In genomic region chr7:91620827-91621226, GRCh38 we compare ENCODE assay signal across 21 cellular contexts.
"Had no signal": no experiment of that assay in that cellular context is flagged by ENCODE, and none has a peak within 500 bp of the region (broad histone marks: within the 10 kb centered on the region; RNA-seq: fewer than 3 reads in every experiment).

No MANE protein-coding gene starts in this region.

- DNase-seq: cortex of kidney; dorsolateral prefrontal cortex; effector CD8-positive, alpha-beta T cell; glutamatergic neuron; immature natural killer cell; left ventricle myocardium inferior; lower lobe of right lung; midbrain; psoas muscle; spleen; stimulated activated CD4-positive, alpha-beta T cell treated with anti-CD3 and anti-CD28 coated beads, Interleukin-15, amount 100 ng/mL, for 24 hours; stimulated activated CD4-positive, alpha-beta T cell treated with anti-CD3 and anti-CD28 coated beads, Interleukin-1b, Interleukin-23, amount 100 ng/mL, for 48 hours; stimulated activated CD4-positive, alpha-beta T cell treated with anti-CD3 and anti-CD28 coated beads, Interleukin-4, amount 100 ng/mL, for 24 hours; tibial artery; upper lobe of right lung had no signal

- H3K27ac Mint-ChIP-seq: immature natural killer cell; memory B cell; natural killer cell treated with Interleukin-12 subunit alpha and Interleukin-12 subunit beta and Interleukin-15 and Interleukin-18, amount 100 ng/mL, for 72 hours; stimulated activated memory B cell treated with anti-CD40 and anti-IgM and Interleukin-4, amounts not matched to agents 10 μg/mL and 1 μg/mL and 100 μg/mL, for 72 hours; stimulated activated naive CD8-positive, alpha-beta T cell treated with anti-CD3 and anti-CD28 coated beads, Interleukin-15, Interleukin-2, amounts not matched to agents 100 ng/mL and 50 ng/mL, for 24 hours had no signal

- H3K9me3 ChIP-seq: left ventricle myocardium inferior, lower lobe of right lung, psoas muscle, spleen, tibial artery, upper lobe of right lung had no signal

- H3K27me3 ChIP-seq: dorsolateral prefrontal cortex, spleen, tibial artery, upper lobe of right lung had no signal

- H3K36me3 ChIP-seq: left ventricle myocardium inferior, lower lobe of right lung, spleen, tibial artery, upper lobe of right lung had no signal

- H3K27me3 Mint-ChIP-seq: natural killer cell treated with Interleukin-12 subunit alpha and Interleukin-12 subunit beta and Interleukin-15 and Interleukin-18, amount 100 ng/mL, for 72 hours; stimulated activated naive CD8-positive, alpha-beta T cell treated with anti-CD3 and anti-CD28 coated beads, Interleukin-15, Interleukin-2, amounts not matched to agents 100 ng/mL and 50 ng/mL, for 24 hours had no signal

- H3K4me1 Mint-ChIP-seq: immature natural killer cell; memory B cell; stimulated activated memory B cell treated with anti-CD40 and anti-IgM and Interleukin-4, amounts not matched to agents 10 μg/mL and 1 μg/mL and 100 μg/mL, for 72 hours had no signal

- H3K9me3 Mint-ChIP-seq: memory B cell; stimulated activated memory B cell treated with anti-CD40 and anti-IgM and Interleukin-4, amounts not matched to agents 10 μg/mL and 1 μg/mL and 100 μg/mL, for 72 hours; stimulated activated naive CD8-positive, alpha-beta T cell treated with anti-CD3 and anti-CD28 coated beads, Interleukin-15, Interleukin-2, amounts not matched to agents 100 ng/mL and 50 ng/mL, for 24 hours had no signal

- H3K4me1 ChIP-seq: left ventricle myocardium inferior, lower lobe of right lung, psoas muscle, spleen, tibial artery, upper lobe of right lung had no signal

- H3K36me3 Mint-ChIP-seq: immature natural killer cell; memory B cell; natural killer cell treated with Interleukin-12 subunit alpha and Interleukin-12 subunit beta and Interleukin-15 and Interleukin-18, amount 100 ng/mL, for 72 hours; stimulated activated memory B cell treated with anti-CD40 and anti-IgM and Interleukin-4, amounts not matched to agents 10 μg/mL and 1 μg/mL and 100 μg/mL, for 72 hours had no signal

- H3K4me3 Mint-ChIP-seq: immature natural killer cell; memory B cell; natural killer cell treated with Interleukin-12 subunit alpha and Interleukin-12 subunit beta and Interleukin-15 and Interleukin-18, amount 100 ng/mL, for 72 hours; stimulated activated memory B cell treated with anti-CD40 and anti-IgM and Interleukin-4, amounts not matched to agents 10 μg/mL and 1 μg/mL and 100 μg/mL, for 72 hours; stimulated activated naive CD8-positive, alpha-beta T cell treated with anti-CD3 and anti-CD28 coated beads, Interleukin-15, Interleukin-2, amounts not matched to agents 100 ng/mL and 50 ng/mL, for 24 hours had no signal

- H3K27ac ChIP-seq: dorsolateral prefrontal cortex, left ventricle myocardium inferior, lower lobe of right lung, psoas muscle, spleen, tibial artery, upper lobe of right lung had no signal

- ATAC-seq: esophagus mucosa; lower lobe of right lung; natural killer cell treated with Interleukin-12 subunit alpha and Interleukin-12 subunit beta and Interleukin-15 and Interleukin-18, amount 100 ng/mL, for 72 hours; psoas muscle; sciatic nerve; stimulated activated memory B cell treated with anti-CD40 and anti-IgM and Interleukin-4, amounts not matched to agents 10 μg/mL and 1 μg/mL and 100 μg/mL, for 72 hours; upper lobe of right lung had no signal

- H3K4me3 ChIP-seq: dorsolateral prefrontal cortex, left ventricle myocardium inferior, lower lobe of right lung, psoas muscle, spleen, tibial artery, upper lobe of right lung had no signal
